ENCODE assay signal across 19 cellular contexts in genomic region chr5:172167893-172168292, GRCh38. TPM values are rescaled to one million over a fixed set of nuclear protein-coding genes. Genes with fewer than 3 reads are reported as not detected.
A peak's percentile ranks its signal among the peaks of the same experiment; 100 is the strongest.
DNase-seq lines count a peak whose midpoint lies in the region; ATAC-seq, FAIRE-seq and TF ChIP-seq lines count a peak whose summit lies in the region.
"Had no signal": no experiment of that assay in that cellular context is flagged by ENCODE, and none has a peak within 500 bp of the region (broad histone marks: within the 10 kb centered on the region; RNA-seq: fewer than 3 reads in every experiment).

No MANE protein-coding gene starts in this region.

- FAIRE-seq in HTR-8/SVneo (lab: Jason Lieb, UNC) = no peak
- FAIRE-seq: keratinocyte had no signal

- no peaks in the 10 kb centered on the region for H3K9me2 ChIP-seq in MM.1S (replicated peaks; ENCODE audit: insufficient read depth, low read length)

- H3K4me3 ChIP-seq in mucosa of descending colon (no peak overlapping the region), upper lobe of right lung (no peak overlapping the region), MM.1S (ENCODE audit: low read length) (no peak overlapping the region)
- H3K4me3 ChIP-seq: smooth muscle cell, thoracic aorta had no signal

- H3K27ac ChIP-seq in upper lobe of right lung (peak overlapping the region; percentile 63), MM.1S (ENCODE audit: low read length) (no peak overlapping the region)
- H3K27ac ChIP-seq: thoracic aorta had no signal

- DNase-seq in activated T-cell treated with anti-CD3 and anti-CD28 coated beads, Interleukin-2, amount 50 U/mL, for 24 hours = no peak
- DNase-seq in activated T-cell treated with anti-CD3 and anti-CD28 coated beads, Interleukin-2, amount 50 U/mL, for 4 hours = no peak
- DNase-seq in cerebellum (ENCODE audit: low spot score) (peak; percentile 68), mucosa of descending colon (peak in 1 of 3 donors; percentile 47), upper lobe of right lung (no peak), MM.1S (no peak), HTR-8/SVneo (ENCODE audit: insufficient read length, low spot score) (no peak), CD1c-positive myeloid dendritic cell (ENCODE audit: extremely low spot score) (no peak)
- DNase-seq: activated CD4-positive, alpha-beta T cell treated with anti-CD3 and anti-CD28 coated beads for 4 hours; effector CD4-positive, alpha-beta T cell; foreskin melanocyte; HFFc6; NCI-H446 treated with DMSO at 0.1 percent for 48 hours; PC-3 had no signal

- no peak overlapping the region for H3K4me3 Mint-ChIP-seq in activated T-cell treated with anti-CD3 and anti-CD28 coated beads, Interleukin-2, amount 50 U/mL, for 24 hours
- no peak overlapping the region for H3K4me3 Mint-ChIP-seq in activated T-cell treated with anti-CD3 and anti-CD28 coated beads, Interleukin-2, amount 50 U/mL, for 4 hours
- H3K4me3 Mint-ChIP-seq: HFFc6 had no signal

- H3K4me1 ChIP-seq in mucosa of descending colon (ENCODE audit: low read depth) (peaks cover 7% of the 10 kb centered on the region), upper lobe of right lung (peaks cover 57% of the 10 kb centered on the region), MM.1S (ENCODE audit: low read length) (no peaks in the 10 kb centered on the region)

- H3K9ac ChIP-seq in MM.1S (ENCODE audit: low read length) = no peak overlapping the region

- peaks cover 55% of the 10 kb centered on the region for H3K36me3 Mint-ChIP-seq in activated T-cell treated with anti-CD3 and anti-CD28 coated beads, Interleukin-2, amount 50 U/mL, for 24 hours (ENCODE audit: low read depth)
- peaks cover 12% of the 10 kb centered on the region for H3K36me3 Mint-ChIP-seq in activated T-cell treated with anti-CD3 and anti-CD28 coated beads, Interleukin-2, amount 50 U/mL, for 4 hours (ENCODE audit: insufficient read depth)

- no peak overlapping the region for H2AFZ ChIP-seq in MM.1S (ENCODE audit: low read length)

- peak overlapping the region; percentile 90 for H3K27ac Mint-ChIP-seq in activated T-cell treated with anti-CD3 and anti-CD28 coated beads, Interleukin-2, amount 50 U/mL, for 24 hours
- H3K27ac Mint-ChIP-seq: activated T-helper 2 cell treated with anti-CD3 and anti-CD28 coated beads, Interferon-gamma antibody, Interleukin-2, Interleukin-4, amounts not matched to agents 10 μg/mL and 5 μg/mL and 100 μg/mL, durations not matched to agents 14 hours and 24 hours and 36 hours; HFFc6 had no signal

- ATAC-seq in activated T-cell treated with anti-CD3 and anti-CD28 coated beads, Interleukin-2, amount 50 U/mL, for 4 hours = no peak
- peak; percentile 75 for ATAC-seq in mucosa of descending colon
- ATAC-seq in upper lobe of right lung = peak; percentile 16
- ATAC-seq: PC-3 had no signal

- TF ChIP-seq CTCF in mucosa of descending colon (IDR thresholded peaks at IDR 0.05) = no peak
- no peak for TF ChIP-seq CTCF in upper lobe of right lung (IDR thresholded peaks at IDR 0.05)
- TF ChIP-seq CTCF in MM.1S (IDR thresholded peaks at IDR 0.05; ENCODE audit: low read length) = no peak

- no peaks in the 10 kb centered on the region for H3K27me3 Mint-ChIP-seq in activated T-cell treated with anti-CD3 and anti-CD28 coated beads, Interleukin-2, amount 50 U/mL, for 24 hours
- no peaks in the 10 kb centered on the region for H3K27me3 Mint-ChIP-seq in activated T-cell treated with anti-CD3 and anti-CD28 coated beads, Interleukin-2, amount 50 U/mL, for 4 hours (ENCODE audit: low read depth)

- peaks cover 96% of the 10 kb centered on the region for H3K79me2 ChIP-seq in MM.1S (ENCODE audit: low read length)

- H3K36me3 ChIP-seq in mucosa of descending colon (ENCODE audit: low read depth) (no peaks in the 10 kb centered on the region), upper lobe of right lung (no peaks in the 10 kb centered on the region), MM.1S (replicated peaks; ENCODE audit: insufficient read depth, low read length) (no peaks in the 10 kb centered on the region; the same call in 1 of the 2 replicates)
- H3K36me3 ChIP-seq: thoracic aorta had no signal

- no peaks in the 10 kb centered on the region for H3K9me3 Mint-ChIP-seq in activated T-cell treated with anti-CD3 and anti-CD28 coated beads, Interleukin-2, amount 50 U/mL, for 24 hours
- H3K9me3 Mint-ChIP-seq in activated T-cell treated with anti-CD3 and anti-CD28 coated beads, Interleukin-2, amount 50 U/mL, for 4 hours = no peaks in the 10 kb centered on the region
- H3K9me3 Mint-ChIP-seq: activated T-helper 2 cell treated with anti-CD3 and anti-CD28 coated beads, Interferon-gamma antibody, Interleukin-2, Interleukin-4, amounts not matched to agents 10 μg/mL and 5 μg/mL and 100 μg/mL, durations not matched to agents 14 hours and 24 hours and 36 hours; HFFc6 had no signal

- intact Hi-C loops in mucosa of descending colon (cut with DNase I, micrococcal nuclease) = no loop called here
- intact Hi-C loops in upper lobe of right lung (cut with DNase I) = no loop called here

- H3K9me3 ChIP-seq in mucosa of descending colon = no peaks in the 10 kb centered on the region
- no peaks in the 10 kb centered on the region for H3K9me3 ChIP-seq in upper lobe of right lung
- no peaks in the 10 kb centered on the region for H3K9me3 ChIP-seq in MM.1S (replicated peaks; ENCODE audit: insufficient read depth, low read length)
- H3K9me3 ChIP-seq: thoracic aorta had no signal

- no peaks in the 10 kb centered on the region for H3F3A ChIP-seq in MM.1S (ENCODE audit: insufficient read depth, low read length)

- H3K4me1 Mint-ChIP-seq in activated T-cell treated with anti-CD3 and anti-CD28 coated beads, Interleukin-2, amount 50 U/mL, for 24 hours (ENCODE audit: low read depth) = peaks cover 87% of the 10 kb centered on the region
- H3K4me1 Mint-ChIP-seq in activated T-cell treated with anti-CD3 and anti-CD28 coated beads, Interleukin-2, amount 50 U/mL, for 4 hours (ENCODE audit: low read depth) = peaks cover 82% of the 10 kb centered on the region

- no peak overlapping the region for H3K4me2 ChIP-seq in MM.1S (ENCODE audit: low read depth, low read length)
- H3K4me2 ChIP-seq: smooth muscle cell had no signal

- no peaks in the 10 kb centered on the region for H3K27me3 ChIP-seq in upper lobe of right lung
- H3K27me3 ChIP-seq in MM.1S (replicated peaks; ENCODE audit: insufficient read depth, low read length) = no peaks in the 10 kb centered on the region

- H4K20me1 ChIP-seq in MM.1S (ENCODE audit: insufficient read depth, low read length) = 0 out of 2 replicates have a peak, but pooled peaks cover 4% of the 10 kb centered on the region

RNA-seq across cellular contexts. Expression of gene STK10, which starts 20.1 kb away (rescaled TPM):
- 10 to 100 TPM; 62.1 to 79.0 (median 72.6) TPM for total RNA-seq in activated T-cell treated with anti-CD3 and anti-CD28 coated beads, Interleukin-2, amount 50 U/mL, for 4 hours
- total RNA-seq in cerebellum (19.1 TPM), mucosa of descending colon (10 to 100 TPM; 22.7 to 36.3 (median 29.9) TPM), upper lobe of right lung (56.9 TPM)

RNA-seq across cellular contexts. Expression of gene EFCAB9, which starts 26.1 kb away (rescaled TPM):
- not detected for total RNA-seq in activated T-cell treated with anti-CD3 and anti-CD28 coated beads, Interleukin-2, amount 50 U/mL, for 4 hours
- total RNA-seq in cerebellum (not detected), mucosa of descending colon (not detected), upper lobe of right lung (not detected)
- total RNA-seq: activated T-helper 2 cell treated with anti-CD3 and anti-CD28 coated beads, Interferon-gamma antibody, Interleukin-2, Interleukin-4, amounts not matched to agents 10 μg/mL and 5 μg/mL and 100 μg/mL, durations not matched to agents 14 hours and 24 hours and 36 hours; HFFc6; HT1080; PC-3; smooth muscle cell; thoracic aorta had no signal

Comparison
In these comparisons a context has a peak if more than half of its experiments do, and no peak if none do; other contexts are left out.
1. ATAC-seq: peak in mucosa of descending colon (single experiment) and upper lobe of right lung (single experiment); none in activated T-cell treated with anti-CD3 and anti-CD28 coated beads, Interleukin-2, amount 50 U/mL, for 4 hours (0 of 2).